1 cellular context compared by ENCODE assay signal in the genomic region with DNA sequence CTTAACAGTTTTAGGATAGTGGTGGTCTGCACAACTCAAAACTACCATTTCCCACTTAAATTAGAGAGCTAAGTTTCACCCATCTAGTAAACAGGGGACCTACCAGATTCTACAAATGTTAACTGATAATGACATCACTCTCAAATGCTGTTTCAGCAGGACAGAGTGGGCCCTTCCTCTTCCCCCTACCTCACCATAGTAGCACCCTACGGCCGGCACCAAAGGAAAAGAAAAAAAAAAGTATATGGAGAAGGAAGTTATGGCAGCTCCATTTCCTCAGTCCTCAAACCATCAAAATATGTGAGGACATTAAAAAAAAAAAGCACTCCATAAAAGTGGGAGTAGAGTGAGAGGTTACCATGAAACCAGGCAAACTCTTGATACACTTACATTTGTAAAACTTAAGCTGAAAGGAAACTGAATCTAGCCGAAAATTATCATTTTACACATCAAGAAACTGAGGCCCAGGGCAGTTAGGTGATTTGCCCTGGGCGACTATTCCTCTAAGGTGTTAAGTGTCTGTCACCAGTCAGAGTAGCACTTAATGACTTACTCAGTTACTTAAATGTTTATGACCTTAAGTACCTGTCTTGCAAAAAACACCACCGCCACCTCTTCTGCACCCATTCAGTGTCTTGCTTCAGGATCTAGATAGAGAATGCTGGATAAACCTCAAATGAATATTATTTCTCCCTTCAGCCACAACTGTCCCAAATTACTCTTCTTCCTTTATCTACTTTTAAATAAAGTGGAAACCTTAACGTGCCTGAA.
TF ChIP-seq lines count a peak whose summit lies in the region.

No MANE protein-coding gene starts in this region.

TF ChIP-seq in HCT116, 20 proteins besides CTCF, POLR2A, EP300 and RAD21:
- no peak for TF ChIP-seq YY1 (IDR thresholded peaks at IDR 0.05; ENCODE audit: extremely low read depth, insufficient replicate concordance, low read depth, low read length)
- TF ChIP-seq, protein P1, sequence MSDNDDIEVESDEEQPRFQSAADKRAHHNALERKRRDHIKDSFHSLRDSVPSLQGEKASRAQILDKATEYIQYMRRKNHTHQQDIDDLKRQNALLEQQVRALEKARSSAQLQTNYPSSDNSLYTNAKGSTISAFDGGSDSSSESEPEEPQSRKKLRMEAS (IDR thresholded peaks at IDR 0.05) = no peak
